ENCODE assay signal across 1 cellular context in genomic region chr14:74610866-74611671, GRCh38.
TF ChIP-seq lines count a peak whose summit lies in the region.

No MANE protein-coding gene starts in this region.

TF ChIP-seq in WTC11, 78 proteins besides CTCF, POLR2A, EP300 and RAD21 (continued from another document):
- no peak for TF ChIP-seq AFF4 (CRISPR knock-in tag; IDR thresholded peaks at IDR 0.05; ENCODE audit: borderline replicate concordance)
- no peak for TF ChIP-seq ZMAT4 (CRISPR knock-in tag; IDR thresholded peaks at IDR 0.05)
- TF ChIP-seq FOXP1 (CRISPR knock-in tag; IDR thresholded peaks at IDR 0.05; ENCODE audit: borderline replicate concordance) = no peak
